In the genomic region with DNA sequence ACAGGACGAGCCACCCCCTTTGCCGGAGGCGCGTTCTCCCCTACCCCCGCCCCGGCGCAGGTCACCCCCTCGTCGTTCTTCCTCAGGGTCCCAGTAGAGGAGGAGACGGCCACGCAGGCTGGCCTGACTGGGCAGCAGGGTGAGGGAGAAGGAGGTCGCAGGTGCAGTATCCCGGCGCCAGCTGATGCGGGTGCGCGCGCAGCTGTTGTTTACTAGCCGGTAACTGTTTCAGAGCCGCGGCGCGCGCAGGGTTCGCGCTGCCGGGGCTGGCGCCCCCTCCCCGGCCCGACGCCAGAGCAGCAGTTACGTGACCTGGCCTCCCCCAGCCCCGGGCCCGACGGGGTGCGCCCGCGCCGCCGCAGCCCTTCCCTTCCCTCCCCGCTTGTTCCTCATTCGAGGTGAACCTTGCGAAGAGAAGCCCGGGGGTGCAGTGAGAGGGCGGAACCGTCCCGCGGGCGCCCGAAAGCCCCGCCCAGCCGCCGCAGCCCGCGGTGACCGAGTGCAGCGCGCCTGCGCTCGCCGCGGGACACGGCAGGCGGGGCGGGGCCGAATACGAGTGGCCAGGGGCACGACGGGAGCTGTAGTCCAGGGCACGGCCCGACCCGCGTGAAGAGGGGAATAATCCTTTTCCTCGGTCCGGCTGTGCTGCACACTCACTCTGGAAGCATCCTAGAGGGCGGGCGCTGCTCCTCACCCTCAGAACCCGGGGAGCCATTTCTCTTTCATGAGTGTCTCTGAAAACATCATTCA, we compare ENCODE assay signal across 1 cellular context.
TF ChIP-seq lines count a peak whose summit lies in the region.

A gene (minus strand): TSS at position 225 of the 750 bp plus-strand sequence. CDS start 1,101 bp downstream, outside the sequence.

TF ChIP-seq in HCT116, 20 proteins besides CTCF, POLR2A, EP300 and RAD21 (continued from another document):
- TF ChIP-seq, protein P1, sequence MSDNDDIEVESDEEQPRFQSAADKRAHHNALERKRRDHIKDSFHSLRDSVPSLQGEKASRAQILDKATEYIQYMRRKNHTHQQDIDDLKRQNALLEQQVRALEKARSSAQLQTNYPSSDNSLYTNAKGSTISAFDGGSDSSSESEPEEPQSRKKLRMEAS (IDR thresholded peaks at IDR 0.05): 0 out of 2 replicates have a peak, but pooled peaks have one; percentile 29
- no peak for TF ChIP-seq FOSL1 (IDR thresholded peaks at IDR 0.05; ENCODE audit: low read depth)
- TF ChIP-seq EGR1 (IDR thresholded peaks at IDR 0.05; ENCODE audit: low read depth): no peak
- TF ChIP-seq YY1 (IDR thresholded peaks at IDR 0.05; ENCODE audit: extremely low read depth, insufficient replicate concordance, low read depth, low read length): no peak
- no peak for TF ChIP-seq SIN3A (IDR thresholded peaks at IDR 0.05; ENCODE audit: low read depth)
- no peak for TF ChIP-seq ELF1 (IDR thresholded peaks at IDR 0.05; ENCODE audit: borderline replicate concordance, low read depth)
- TF ChIP-seq EZH2phosphoT487 (IDR thresholded peaks at IDR 0.05; ENCODE audit: borderline replicate concordance): no peak
- TF ChIP-seq JUND (IDR thresholded peaks at IDR 0.05): 0 out of 2 replicates have a peak, but pooled peaks have one; percentile 12
- TF ChIP-seq, protein P2, sequence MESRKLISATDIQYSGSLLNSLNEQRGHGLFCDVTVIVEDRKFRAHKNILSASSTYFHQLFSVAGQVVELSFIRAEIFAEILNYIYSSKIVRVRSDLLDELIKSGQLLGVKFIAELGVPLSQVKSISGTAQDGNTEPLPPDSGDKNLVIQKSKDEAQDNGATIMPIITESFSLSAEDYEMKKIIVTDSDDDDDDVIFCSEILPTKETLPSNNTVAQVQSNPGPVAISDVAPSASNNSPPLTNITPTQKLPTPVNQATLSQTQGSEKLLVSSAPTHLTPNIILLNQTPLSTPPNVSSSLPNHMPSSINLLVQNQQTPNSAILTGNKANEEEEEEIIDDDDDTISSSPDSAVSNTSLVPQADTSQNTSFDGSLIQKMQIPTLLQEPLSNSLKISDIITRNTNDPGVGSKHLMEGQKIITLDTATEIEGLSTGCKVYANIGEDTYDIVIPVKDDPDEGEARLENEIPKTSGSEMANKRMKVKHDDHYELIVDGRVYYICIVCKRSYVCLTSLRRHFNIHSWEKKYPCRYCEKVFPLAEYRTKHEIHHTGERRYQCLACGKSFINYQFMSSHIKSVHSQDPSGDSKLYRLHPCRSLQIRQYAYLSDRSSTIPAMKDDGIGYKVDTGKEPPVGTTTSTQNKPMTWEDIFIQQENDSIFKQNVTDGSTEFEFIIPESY (IDR thresholded peaks at IDR 0.05; ENCODE audit: extremely low read depth, insufficient replicate concordance, low read length): no peak
- no peak for TF ChIP-seq SRF (IDR thresholded peaks at IDR 0.05; ENCODE audit: low read depth)
- peak; percentile 63 for TF ChIP-seq POLR2AphosphoS5 (IDR thresholded peaks at IDR 0.05; ENCODE audit: low read depth, low read length)
- TF ChIP-seq, protein P3, sequence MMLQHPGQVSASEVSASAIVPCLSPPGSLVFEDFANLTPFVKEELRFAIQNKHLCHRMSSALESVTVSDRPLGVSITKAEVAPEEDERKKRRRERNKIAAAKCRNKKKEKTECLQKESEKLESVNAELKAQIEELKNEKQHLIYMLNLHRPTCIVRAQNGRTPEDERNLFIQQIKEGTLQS (IDR thresholded peaks at IDR 0.05): no peak
- no peak for TF ChIP-seq EZH2 (IDR thresholded peaks at IDR 0.05)
- no peak for TF ChIP-seq ZFX (IDR thresholded peaks at IDR 0.05)
TF ChIP-seq in HCT116: peak in this region for 3.
